8 cellular contexts compared by ENCODE assay signal in genomic region chr6:38012573-38012972, GRCh38.
A peak's percentile ranks its signal among the peaks of the same experiment; 100 is the strongest.
DNase-seq lines count a peak whose midpoint lies in the region; ATAC-seq, FAIRE-seq and TF ChIP-seq lines count a peak whose summit lies in the region.

No MANE protein-coding gene starts in this region.

- no peak overlapping the region for H3K4me2 ChIP-seq in K562 (ENCODE audit: insufficient read depth, low read length)

- CTCF ChIA-PET in K562 (lab: Yijun Ruan, JAX; ENCODE audit: low intra/inter-chr PET ratio) = interaction anchor here (1.2 to 1.7 kb wide), 2 partner anchors 221 to 529 kb away, joined by 4 to 5 read pairs; no protein-coding TSS in a partner anchor

- POLR2A ChIA-PET in K562 (lab: Yijun Ruan, JAX) = no interaction called here

- DNase-seq in ACHN = peak; percentile 60
- peak; percentile 76 for DNase-seq in GM12865 (ENCODE audit: low read depth)
- peak; percentile 17 for DNase-seq in NCI-H460 (ENCODE audit: extremely low read depth, low read depth)
- DNase-seq in K562 (ENCODE audit: extremely low read depth in 1 of 4, low spot score in 3 of 4) = peak; percentile 39 to 57 (median 44)
- DNase-seq in kidney tubule cell (ENCODE audit: low spot score) = peak; percentile 46
- DNase-seq in tibial artery = no peak

- TF ChIP-seq CTCF in GM12865 (IDR thresholded peaks at IDR 0.05; ENCODE audit: insufficient read depth, low read depth, low read length, missing control alignments) (peak; percentile 84), K562 (IDR thresholded peaks at IDR 0.05 in 2 of 3, conservative IDR thresholded peaks at IDR 0.05 in 1 of 3; ENCODE audit: insufficient read depth in 2 of 3, low read depth in 1 of 3, low read length in 3 of 3) (peak; percentile 69 to 83 (median 73)), tibial artery (IDR thresholded peaks at IDR 0.05) (peak; percentile 44 to 51)

- no peaks in the 10 kb centered on the region for H3K27me3 ChIP-seq in K562 (ENCODE audit: control insufficient read depth in 2 of 2, insufficient read depth in 2 of 2, low read length in 2 of 2)
- H3K27me3 ChIP-seq in tibial artery = no peaks in the 10 kb centered on the region

- peaks cover 20% of the 10 kb centered on the region for H4K20me1 ChIP-seq in K562 (replicated peaks; ENCODE audit: control insufficient read depth, insufficient read depth, low read length)

- no peak overlapping the region for H2AFZ ChIP-seq in K562 (ENCODE audit: low read depth, low read length)

- H3K9me3 ChIP-seq in K562 (replicated peaks; ENCODE audit: control insufficient read depth, insufficient read depth, low read depth, low read length) (no peaks in the 10 kb centered on the region), tibial artery (no peaks in the 10 kb centered on the region)

- H3K27ac ChIP-seq in K562 (ENCODE audit: extremely low read depth, low read depth, low read length) (no peak overlapping the region), tibial artery (no peak overlapping the region)

- no peaks in the 10 kb centered on the region for H3K9me1 ChIP-seq in K562 (ENCODE audit: control insufficient read depth, insufficient read depth, low read length)

- FAIRE-seq in K562 (lab: Jason Lieb, UNC) = peak; percentile 42

- no TSS peak for BruUV-seq in K562 (replicated peaks; lab: Mats Ljungman, UMichigan)

- ATAC-seq in K562 (peak; percentile 92), GM18873 (IDR thresholded peaks at IDR 0.05; ENCODE audit: low FRiP score, unreplicated experiment) (no peak), HG02840 (IDR thresholded peaks at IDR 0.05; ENCODE audit: low FRiP score, unreplicated experiment) (no peak)

- H3K36me3 ChIP-seq in K562 (ENCODE audit: control insufficient read depth, insufficient read depth, low read length) (no peaks in the 10 kb centered on the region), tibial artery (no peaks in the 10 kb centered on the region)

- peak; percentile 48 to 80 for TF ChIP-seq RAD21 in K562 (CRISPR knock-in tag; conservative IDR thresholded peaks at IDR 0.05 in 1 of 2, IDR thresholded peaks at IDR 0.05 in 1 of 2)

- 52% methylated on average over 5 of the region's 5 CpGs for WGBS in K562 (ENCODE audit: insufficient coverage, low coverage, missing lambda C conversion rate)

- no peaks in the 10 kb centered on the region; the same call in 2 of the 3 replicates for H3K79me2 ChIP-seq in K562 (ENCODE audit: control insufficient read depth, insufficient read depth, low read length)

- in situ Hi-C loops in ACHN (cut with HindIII; ENCODE audit: low pct_ligation_motif_present, low pct_unique_long_range_greater_than_20kb, low sequenced_read_pairs) (no loop called here), K562 (cut with MboI) (loop anchor here (10.0 kb wide), 1 partner anchor 218 kb away; no protein-coding TSS in a partner anchor)

- H3K4me1 ChIP-seq in K562 (replicated peaks in 1 of 2; ENCODE audit: control insufficient read depth in 2 of 2, insufficient read depth in 2 of 2, low read length in 2 of 2) = no peaks in the 10 kb centered on the region; a peak in 1 of 5 replicates
- H3K4me1 ChIP-seq in tibial artery = peaks cover 0 to 19% (median 0%) of the 10 kb centered on the region in 4 donors

- TF ChIP-seq EP300 in K562 (IDR thresholded peaks at IDR 0.05; ENCODE audit: low read length) = no peak

- no peak for TF ChIP-seq POLR2A in K562 (conservative IDR thresholded peaks at IDR 0.05)

- no peak overlapping the region for H3K9ac ChIP-seq in K562 (ENCODE audit: insufficient read depth in 1 of 2, low read depth in 2 of 2, low read length in 2 of 2)

- intact Hi-C loops in K562 (cut with micrococcal nuclease) = loop anchor here (1.0 to 10.0 kb wide), 3 partner anchors 148 to 305 kb away; no protein-coding TSS in a partner anchor
- intact Hi-C loops in tibial artery (cut with DNase I; ENCODE audit: low total_unique reads) = no loop called here

- H3K4me3 ChIP-seq in GM12865 (ENCODE audit: low read depth, low read length) (no peak overlapping the region), K562 (no peak overlapping the region), tibial artery (no peak overlapping the region)

TF ChIP-seq in K562, 482 proteins besides CTCF, POLR2A, EP300 and RAD21:
- TF ChIP-seq ARID2 (IDR thresholded peaks at IDR 0.05) (peak; percentile 42; the same call in 1 of the 2 replicates), KDM2B (CRISPR knock-in tag; IDR thresholded peaks at IDR 0.05) (no peak), DEAF1 (CRISPR knock-in tag; IDR thresholded peaks at IDR 0.05) (0 out of 2 replicates have a peak, but pooled peaks have one; percentile 43), CBX5 (IDR thresholded peaks at IDR 0.05; ENCODE audit: borderline replicate concordance, low read depth) (no peak), ZNF24 (IDR thresholded peaks at IDR 0.05) (0 out of 2 replicates have a peak, but pooled peaks have one; percentile 15), PKNOX1 (IDR thresholded peaks at IDR 0.05) (peak; percentile 30; the same call in 1 of the 2 replicates), ZNF212 (CRISPR knock-in tag; IDR thresholded peaks at IDR 0.05) (no peak), SMC3 (conservative IDR thresholded peaks at IDR 0.05; ENCODE audit: insufficient read depth, low read depth, low read length) (peak; percentile 54; the same call in 1 of the 2 replicates), JUND (IDR thresholded peaks at IDR 0.05; ENCODE audit: borderline replicate concordance, low read depth, low read length) (0 out of 2 replicates have a peak, but pooled peaks have one; percentile 21), JUND (tag; IDR thresholded peaks at IDR 0.05; ENCODE audit: borderline replicate concordance, low read depth, low read length) (no peak), NRF1 (conservative IDR thresholded peaks at IDR 0.05 in 1 of 2, IDR thresholded peaks at IDR 0.05 in 1 of 2) (no peak)
TF ChIP-seq in K562: peak in this region for 6.

Comparison
In these comparisons a context has a peak if more than half of its experiments do, and no peak if none do; other contexts are left out.
1. DNase-seq: peak in ACHN (single experiment), GM12865 (single experiment), NCI-H460 (single experiment), K562 (4 of 4) and kidney tubule cell (single experiment); none in tibial artery (0 of 2).
2. Peak in every context shown above with its lines, with median percentiles within 50 percentile points of each other: CTCF ChIP-seq.